8 cellular contexts compared by ENCODE assay signal in the genomic region with DNA sequence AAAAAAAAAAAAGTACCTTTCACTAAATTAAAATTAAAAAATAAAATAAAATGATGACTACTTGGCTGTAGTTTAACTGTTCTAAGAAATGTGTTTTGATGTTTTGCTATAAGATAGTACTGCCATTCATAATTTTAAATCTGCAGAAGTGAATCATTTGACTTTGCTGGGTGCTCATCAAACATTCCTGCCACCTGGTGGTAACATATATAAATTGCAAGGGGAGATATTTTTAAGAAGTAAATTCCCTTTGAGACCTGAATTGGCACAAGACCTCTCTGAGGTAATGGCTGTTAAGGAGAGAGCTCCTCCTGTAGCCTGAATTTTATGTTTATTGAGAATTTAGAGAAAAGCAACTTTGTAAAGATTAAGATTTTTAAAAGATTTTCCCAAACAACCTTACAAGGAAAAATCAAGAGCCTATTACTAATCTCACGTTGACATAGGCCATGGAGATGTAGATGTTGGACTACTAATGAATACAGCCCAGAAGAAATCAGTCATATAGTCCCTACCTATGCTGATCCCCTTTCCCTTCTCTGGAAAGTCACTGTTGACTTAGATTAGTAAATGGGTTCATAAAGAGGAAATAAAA. TPM values are rescaled to one million over a fixed set of nuclear protein-coding genes. Genes with fewer than 3 reads are reported as not detected.
A peak's percentile ranks its signal among the peaks of the same experiment; 100 is the strongest.
DNase-seq lines count a peak whose midpoint lies in the region; ATAC-seq and TF ChIP-seq lines count a peak whose summit lies in the region.

No MANE protein-coding gene starts in this region.

- BruUV-seq in Caco-2 (replicated peaks; lab: Mats Ljungman, UMichigan) = no TSS peak

- H3K9me3 Mint-ChIP-seq in Caco-2 (ENCODE audit: unreplicated experiment) (peaks cover 49% of the 10 kb centered on the region), WTC11 (peaks cover 30% of the 10 kb centered on the region)
- H3K9me3 Mint-ChIP-seq in activated T-cell treated with anti-CD3 and anti-CD28 coated beads, Interleukin-2, amount 50 U/mL, for 72 hours = peaks cover 3 to 12% of the 10 kb centered on the region in 2 donors

- TF ChIP-seq CTCF in Caco-2 (IDR thresholded peaks at IDR 0.05; ENCODE audit: insufficient read depth in 1 of 2, low read depth in 1 of 2, low read length in 1 of 2, severe bottlenecking in 1 of 2, unreplicated experiment in 1 of 2) = peak; percentile 51 to 85
- peak; percentile 60 for TF ChIP-seq CTCF in WTC11 (IDR thresholded peaks at IDR 0.05)
- TF ChIP-seq CTCF in lower lobe of right lung (IDR thresholded peaks at IDR 0.05) = peak; percentile 49
- TF ChIP-seq CTCF in omental fat pad (IDR thresholded peaks at IDR 0.05) = no peak

- H3K4me1 Mint-ChIP-seq in Caco-2 (ENCODE audit: low read depth, unreplicated experiment) (peaks cover 18% of the 10 kb centered on the region), WTC11 (no peaks in the 10 kb centered on the region)
- H3K4me1 Mint-ChIP-seq in activated T-cell treated with anti-CD3 and anti-CD28 coated beads, Interleukin-2, amount 50 U/mL, for 72 hours (ENCODE audit: low read depth) = no peaks in the 10 kb centered on the region

- DNase-seq in Caco-2 = no peak
- DNase-seq in WTC11 (ENCODE audit: low spot score) = no peak
- DNase-seq in lower lobe of right lung = no peak
- DNase-seq in activated T-cell treated with anti-CD3 and anti-CD28 coated beads, Interleukin-2, amount 50 U/mL, for 72 hours = no peak
- DNase-seq in effector CD8-positive, alpha-beta T cell (lab: John Stamatoyannopoulos, UW) = no peak
- no peak for DNase-seq in omental fat pad (ENCODE audit: low spot score)

- no peaks in the 10 kb centered on the region for H3K27me3 ChIP-seq in Caco-2 (replicated peaks; ENCODE audit: control insufficient read depth, insufficient read depth, low read length)
- no peaks in the 10 kb centered on the region for H3K27me3 ChIP-seq in lower lobe of right lung (ENCODE audit: low read depth)

- no peak overlapping the region for H3K4me3 Mint-ChIP-seq in Caco-2 (ENCODE audit: unreplicated experiment)
- H3K4me3 Mint-ChIP-seq in WTC11 = no peak overlapping the region
- no peak overlapping the region for H3K4me3 Mint-ChIP-seq in activated T-cell treated with anti-CD3 and anti-CD28 coated beads, Interleukin-2, amount 50 U/mL, for 72 hours

- H3K9me3 ChIP-seq in Caco-2 = peaks cover 19% of the 10 kb centered on the region
- H3K9me3 ChIP-seq in lower lobe of right lung = peaks cover 37% of the 10 kb centered on the region

- no peak overlapping the region for H3K27ac ChIP-seq in lower lobe of right lung

- H3K36me3 ChIP-seq in Caco-2 (ENCODE audit: control insufficient read depth, insufficient read depth, low read length) (no peaks in the 10 kb centered on the region), lower lobe of right lung (no peaks in the 10 kb centered on the region)

- TF ChIP-seq RAD21 in Ishikawa (IDR thresholded peaks at IDR 0.05; ENCODE audit: low read depth) = peak; percentile 35

- H3K27ac Mint-ChIP-seq in Caco-2 (ENCODE audit: unreplicated experiment) (no peak overlapping the region), WTC11 (no peak overlapping the region)
- H3K27ac Mint-ChIP-seq in activated T-cell treated with anti-CD3 and anti-CD28 coated beads, Interleukin-2, amount 50 U/mL, for 72 hours = no peak overlapping the region

- H3K4me3 ChIP-seq in Caco-2 (ENCODE audit: low read depth, low read length) (no peak overlapping the region), lower lobe of right lung (no peak overlapping the region)

- POLR2A ChIA-PET in Caco-2 (lab: Charles Lee) (no interaction called here), WTC11 (lab: Charles Lee) (no interaction called here)

- ATAC-seq in WTC11 (0 out of 2 replicates have a peak, but pooled peaks have one; percentile 22), lower lobe of right lung (no peak), GM21717 (IDR thresholded peaks at IDR 0.05; ENCODE audit: unreplicated experiment) (no peak), omental fat pad (ENCODE audit: low FRiP score) (no peak)
- ATAC-seq in activated T-cell treated with anti-CD3 and anti-CD28 coated beads, Interleukin-2, amount 50 U/mL, for 72 hours (replicated peaks in 1 of 2) = no peak

- no peaks in the 10 kb centered on the region for H3K36me3 Mint-ChIP-seq in Caco-2 (ENCODE audit: insufficient read depth, unreplicated experiment)
- H3K36me3 Mint-ChIP-seq in WTC11 = peaks cover 12% of the 10 kb centered on the region
- peaks cover 8 to 17% of the 10 kb centered on the region in 2 donors for H3K36me3 Mint-ChIP-seq in activated T-cell treated with anti-CD3 and anti-CD28 coated beads, Interleukin-2, amount 50 U/mL, for 72 hours (ENCODE audit: insufficient read depth in 2 of 2)

- no peak for TF ChIP-seq EP300 in Ishikawa (IDR thresholded peaks at IDR 0.05; ENCODE audit: borderline replicate concordance)

- CTCF ChIA-PET in Caco-2 (lab: Charles Lee) = interaction anchor here (0.6 kb wide), 1 partner anchor 180 kb away, joined by 7 read pairs; no protein-coding TSS in a partner anchor
- CTCF ChIA-PET in WTC11 (lab: Charles Lee) = interaction anchor here (0.6 to 1.9 kb wide), 8 partner anchors 10 to 359 kb away, joined by 3 to 10 read pairs (median 5); a partner anchor contains a TSS

- H3K4me1 ChIP-seq in Caco-2 = peaks cover 7% of the 10 kb centered on the region
- H3K4me1 ChIP-seq in lower lobe of right lung = no peaks in the 10 kb centered on the region

- intact Hi-C loops in Caco-2 (cut with micrococcal nuclease; ENCODE audit: unreplicated experiment) (no loop called here), lower lobe of right lung (cut with DNase I) (no loop called here)

- H3K27me3 Mint-ChIP-seq in Caco-2 (ENCODE audit: insufficient read depth, unreplicated experiment) (no peaks in the 10 kb centered on the region), WTC11 (ENCODE audit: low read depth) (peaks cover 4% of the 10 kb centered on the region; the same call in 1 of the 2 replicates)
- peaks cover 21% of the 10 kb centered on the region for H3K27me3 Mint-ChIP-seq in activated T-cell treated with anti-CD3 and anti-CD28 coated beads, Interleukin-2, amount 50 U/mL, for 72 hours (ENCODE audit: low read depth)

TF ChIP-seq in Ishikawa, 13 proteins besides CTCF, POLR2A, EP300 and RAD21:
- TF ChIP-seq EGR1 (IDR thresholded peaks at IDR 0.05) (no peak), CEBPB (IDR thresholded peaks at IDR 0.05) (no peak)
- TF ChIP-seq, protein P1, sequence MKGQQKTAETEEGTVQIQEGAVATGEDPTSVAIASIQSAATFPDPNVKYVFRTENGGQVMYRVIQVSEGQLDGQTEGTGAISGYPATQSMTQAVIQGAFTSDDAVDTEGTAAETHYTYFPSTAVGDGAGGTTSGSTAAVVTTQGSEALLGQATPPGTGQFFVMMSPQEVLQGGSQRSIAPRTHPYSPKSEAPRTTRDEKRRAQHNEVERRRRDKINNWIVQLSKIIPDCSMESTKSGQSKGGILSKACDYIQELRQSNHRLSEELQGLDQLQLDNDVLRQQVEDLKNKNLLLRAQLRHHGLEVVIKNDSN (IDR thresholded peaks at IDR 0.05) = no peak

TF ChIP-seq in WTC11, 78 proteins besides CTCF, POLR2A, EP300 and RAD21:
- TF ChIP-seq ZNF138 (CRISPR knock-in tag; conservative IDR thresholded peaks at IDR 0.05) (no peak), ZNF317 (CRISPR knock-in tag; IDR thresholded peaks at IDR 0.05; ENCODE audit: borderline replicate concordance, low read depth) (no peak), ZNF396 (CRISPR knock-in tag; IDR thresholded peaks at IDR 0.05; ENCODE audit: borderline replicate concordance) (no peak), IRF2 (CRISPR knock-in tag; IDR thresholded peaks at IDR 0.05; ENCODE audit: borderline replicate concordance, low read depth) (no peak), TEAD4 (CRISPR knock-in tag; IDR thresholded peaks at IDR 0.05) (no peak), JAZF1 (CRISPR knock-in tag; IDR thresholded peaks at IDR 0.05) (no peak)
- TF ChIP-seq, protein P1 (CRISPR knock-in tag; IDR thresholded peaks at IDR 0.05) = no peak

RNA-seq across cellular contexts. Expression of a gene that starts 11.9 kb away (rescaled TPM):
- total RNA-seq in Caco-2 (2022) = 49.3 and 50.9 TPM in 2 replicates
- total RNA-seq in WTC11 (2021) = 36.4 to 42.8 TPM (median 42.6 TPM) in 3 replicates
- 15.6 TPM for total RNA-seq in lower lobe of right lung
- 10 to 100 TPM; 15.7 to 24.4 TPM for total RNA-seq in activated T-cell treated with anti-CD3 and anti-CD28 coated beads, Interleukin-2, amount 50 U/mL, for 72 hours
- total RNA-seq in omental fat pad = 10 to 100 TPM; 10.6 to 20.3 (median 12.9) TPM

Comparison
In these comparisons a context has a peak if more than half of its experiments do, and no peak if none do; other contexts are left out.
1. CTCF ChIP-seq: peak in Caco-2 (2 of 2), WTC11 (single experiment) and lower lobe of right lung (single experiment); none in omental fat pad (0 of 3).